In the genomic region with DNA sequence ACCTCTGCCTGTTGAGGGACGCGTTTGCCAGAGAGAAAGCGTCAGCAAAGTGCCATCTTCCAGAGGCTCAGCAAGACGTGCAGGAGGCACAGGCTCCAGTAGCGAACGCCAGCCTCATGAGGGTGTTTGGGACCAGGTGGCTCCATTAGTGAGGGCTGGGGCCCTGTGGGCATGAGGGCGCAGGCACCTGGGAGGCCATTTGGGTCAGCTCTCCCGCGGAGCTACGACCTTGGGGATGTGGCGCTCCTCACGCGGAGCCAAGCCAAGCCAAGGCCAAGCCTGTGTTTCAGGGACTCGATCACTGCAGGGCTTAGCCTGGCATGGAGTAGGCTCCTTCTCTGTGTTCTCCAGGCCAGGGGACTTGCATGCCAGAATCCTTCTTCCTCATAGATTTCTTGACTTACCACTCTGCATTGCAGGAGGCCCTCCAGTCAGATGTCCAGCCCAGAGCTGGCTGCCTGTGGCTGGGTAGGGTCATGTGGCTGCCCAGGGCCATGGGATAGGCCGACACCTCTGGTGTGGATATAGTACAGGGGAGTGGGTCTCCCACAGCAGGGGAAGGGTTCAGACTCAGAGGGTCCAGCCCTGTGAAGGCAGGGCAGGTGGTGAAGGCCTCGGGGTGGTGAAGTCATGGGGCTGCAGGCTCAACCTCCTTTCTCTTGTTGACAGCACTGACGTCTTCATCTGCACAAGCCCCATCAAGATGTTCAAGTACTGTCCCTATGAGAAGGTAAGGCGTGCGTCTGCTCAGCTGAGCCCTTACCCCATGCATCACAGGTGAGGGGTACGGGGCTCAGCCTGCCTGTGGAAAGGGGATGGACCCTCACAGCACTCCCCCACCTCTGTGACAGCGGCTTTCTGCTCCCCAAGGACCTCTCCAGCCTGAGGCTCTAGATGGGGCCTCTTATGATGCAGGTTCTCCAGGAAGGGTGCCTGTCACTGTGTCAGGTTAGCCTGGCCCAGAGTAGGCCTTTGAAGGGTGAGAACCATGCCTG, we compare ENCODE assay signal across 20 cellular contexts. TPM values are rescaled to one million over a fixed set of nuclear protein-coding genes. Genes with fewer than 3 reads are reported as not detected.
DNase-seq lines count a peak whose midpoint lies in the region; ATAC-seq, FAIRE-seq and TF ChIP-seq lines count a peak whose summit lies in the region.
"Had no signal": no experiment of that assay in that cellular context is flagged by ENCODE, and none has a peak within 500 bp of the region (broad histone marks: within the 10 kb centered on the region; RNA-seq: fewer than 3 reads in every experiment).

No MANE protein-coding gene starts in this region.

- no peaks in the 10 kb centered on the region for H3K4me1 Mint-ChIP-seq in stimulated activated naive CD8-positive, alpha-beta T cell treated with anti-CD3 and anti-CD28 coated beads, Interleukin-15, amount 100 ng/mL, for 72 hours

- H3K9me3 Mint-ChIP-seq in stimulated activated naive CD8-positive, alpha-beta T cell treated with anti-CD3 and anti-CD28 coated beads, Interleukin-15, amount 100 ng/mL, for 72 hours, result no peaks in the 10 kb centered on the region
- H3K9me3 Mint-ChIP-seq: CD4-positive, alpha-beta T cell had no signal

- DNase-seq in H7 (peak; percentile 32), K562 (ENCODE audit: extremely low read depth in 1 of 4, low spot score in 3 of 4) (no peak), lower lobe of right lung (peak; percentile 28), small intestine (no peak), NOMO-1 treated with DMSO at 0.1 percent for 48 hours (lab: John Stamatoyannopoulos, UW; ENCODE audit: unreplicated experiment) (no peak), NOMO-1 treated with dmso at 0.1 percent for 144 hours (lab: John Stamatoyannopoulos, UW; ENCODE audit: unreplicated experiment) (no peak)
- no peak for DNase-seq in stimulated activated naive CD8-positive, alpha-beta T cell treated with anti-CD3 and anti-CD28 coated beads, Interleukin-15, amount 100 ng/mL, for 72 hours
- DNase-seq: BE2C, EL, HCEC 1CT, KG1, NCI-H1436, NCI-H2029 treated with DMSO at 0.1 percent for 48 hours, NCI-H2227 treated with DMSO at 0.1 percent for 48 hours, NCI-H524, SHP77, SK-N-SH had no signal

- TF ChIP-seq RAD21 in K562 (CRISPR knock-in tag; conservative IDR thresholded peaks at IDR 0.05 in 1 of 2, IDR thresholded peaks at IDR 0.05 in 1 of 2), result no peak

- no peaks in the 10 kb centered on the region for H3K9me1 ChIP-seq in K562 (ENCODE audit: control insufficient read depth, insufficient read depth, low read length)

- H4K20me1 ChIP-seq in K562 (replicated peaks; ENCODE audit: control insufficient read depth, insufficient read depth, low read length), result no peaks in the 10 kb centered on the region

- no peak for TF ChIP-seq CTCF in K562 (IDR thresholded peaks at IDR 0.05 in 2 of 3, conservative IDR thresholded peaks at IDR 0.05 in 1 of 3; ENCODE audit: insufficient read depth in 2 of 3, low read depth in 1 of 3, low read length in 3 of 3)
- TF ChIP-seq CTCF in lower lobe of right lung (IDR thresholded peaks at IDR 0.05), result no peak

- in situ Hi-C loops in K562 (cut with MboI), result no loop called here

- H3K4me3 ChIP-seq in H7 (ENCODE audit: insufficient read depth, low read depth, low read length) (no peak overlapping the region), K562 (no peak overlapping the region), lower lobe of right lung (no peak overlapping the region), small intestine (ENCODE audit: low read depth in 1 of 2, low read length in 2 of 2) (no peak overlapping the region)

- CTCF ChIA-PET in K562 (lab: Yijun Ruan, JAX; ENCODE audit: low intra/inter-chr PET ratio), result no interaction called here

- H3K9ac ChIP-seq in K562 (ENCODE audit: insufficient read depth in 1 of 2, low read depth in 2 of 2, low read length in 2 of 2), result peak overlapping the region in 1 of 2 experiments; percentile 17; a peak in 1 of 4 replicates
- H3K9ac ChIP-seq: SK-N-SH had no signal

- no peak overlapping the region for H2AFZ ChIP-seq in K562 (ENCODE audit: low read depth, low read length)

- H3K9me3 ChIP-seq in K562 (replicated peaks; ENCODE audit: control insufficient read depth, insufficient read depth, low read depth, low read length) (no peaks in the 10 kb centered on the region), lower lobe of right lung (no peaks in the 10 kb centered on the region), small intestine (ENCODE audit: control insufficient read depth, low read depth) (no peaks in the 10 kb centered on the region)
- H3K9me3 ChIP-seq: BE2C, SK-N-SH had no signal

- POLR2A ChIA-PET in K562 (lab: Yijun Ruan, JAX), result no interaction called here

- no peak overlapping the region for H3K4me3 Mint-ChIP-seq in stimulated activated naive CD8-positive, alpha-beta T cell treated with anti-CD3 and anti-CD28 coated beads, Interleukin-15, amount 100 ng/mL, for 72 hours
- H3K4me3 Mint-ChIP-seq: CD4-positive, alpha-beta T cell had no signal

- FAIRE-seq in K562 (lab: Jason Lieb, UNC) (no peak), small intestine (lab: Jason Lieb, UNC) (no peak)
- FAIRE-seq: RCC 7860 had no signal

- TF ChIP-seq EP300 in K562 (IDR thresholded peaks at IDR 0.05; ENCODE audit: low read length), result no peak

- H3K4me1 ChIP-seq in K562 (replicated peaks in 1 of 2; ENCODE audit: control insufficient read depth in 2 of 2, insufficient read depth in 2 of 2, low read length in 2 of 2), result no peaks in the 10 kb centered on the region; a peak in 1 of 5 replicates
- H3K4me1 ChIP-seq in lower lobe of right lung, result no peaks in the 10 kb centered on the region
- H3K4me1 ChIP-seq in small intestine (ENCODE audit: control insufficient read depth in 2 of 2, insufficient read depth in 1 of 2, low read depth in 1 of 2, low read length in 1 of 2), result no peaks in the 10 kb centered on the region
- H3K4me1 ChIP-seq: BE2C had no signal

- no peak overlapping the region for H3K4me2 ChIP-seq in K562 (ENCODE audit: insufficient read depth, low read length)
- H3K4me2 ChIP-seq: SK-N-SH had no signal

- 79% methylated on average over 15 of the region's 21 CpGs for WGBS in K562 (ENCODE audit: insufficient coverage, low coverage, missing lambda C conversion rate)
- WGBS in small intestine, 3 donors, result 89 to 95% (median 93%) methylated on average over 21 of the region's 21 CpGs

- H3K79me2 ChIP-seq in K562 (ENCODE audit: control insufficient read depth, insufficient read depth, low read length), result no peaks in the 10 kb centered on the region

- TF ChIP-seq POLR2A in K562 (conservative IDR thresholded peaks at IDR 0.05), result no peak

- H3K27ac ChIP-seq in K562 (ENCODE audit: extremely low read depth, low read depth, low read length) (no peak overlapping the region), lower lobe of right lung (no peak overlapping the region), small intestine (ENCODE audit: low read depth in 1 of 2, low read length in 1 of 2) (no peak overlapping the region)

- H3K36me3 ChIP-seq in H7 (replicated peaks; ENCODE audit: control insufficient read depth, insufficient read depth, low read length) (peaks cover 1% of the 10 kb centered on the region), K562 (ENCODE audit: control insufficient read depth, insufficient read depth, low read length) (0 out of 3 replicates have a peak, but pooled peaks cover 3% of the 10 kb centered on the region), lower lobe of right lung (no peaks in the 10 kb centered on the region), small intestine (ENCODE audit: control insufficient read depth in 2 of 2, insufficient read depth in 2 of 2, low read length in 2 of 2) (no peaks in the 10 kb centered on the region)
- H3K36me3 ChIP-seq: BE2C had no signal

- no TSS peak for BruUV-seq in K562 (replicated peaks; lab: Mats Ljungman, UMichigan)

- H3K27ac Mint-ChIP-seq in stimulated activated naive CD8-positive, alpha-beta T cell treated with anti-CD3 and anti-CD28 coated beads, Interleukin-15, amount 100 ng/mL, for 72 hours, result peak overlapping the region; percentile 57 to 60
- H3K27ac Mint-ChIP-seq: CD4-positive, alpha-beta T cell had no signal

- intact Hi-C loops in K562 (cut with micrococcal nuclease), result no loop called here
- intact Hi-C loops in lower lobe of right lung (cut with DNase I), result no loop called here

- H3K27me3 Mint-ChIP-seq in stimulated activated naive CD8-positive, alpha-beta T cell treated with anti-CD3 and anti-CD28 coated beads, Interleukin-15, amount 100 ng/mL, for 72 hours, result no peaks in the 10 kb centered on the region
- H3K27me3 Mint-ChIP-seq: CD4-positive, alpha-beta T cell had no signal

- no peaks in the 10 kb centered on the region for H3K27me3 ChIP-seq in H7 (ENCODE audit: control insufficient read depth, insufficient read depth, low read length)
- no peaks in the 10 kb centered on the region for H3K27me3 ChIP-seq in K562 (ENCODE audit: control insufficient read depth in 2 of 2, insufficient read depth in 2 of 2, low read length in 2 of 2)
- no peaks in the 10 kb centered on the region for H3K27me3 ChIP-seq in lower lobe of right lung (ENCODE audit: low read depth)
- no peaks in the 10 kb centered on the region for H3K27me3 ChIP-seq in small intestine (ENCODE audit: control insufficient read depth in 2 of 2, insufficient read depth in 2 of 2, low read length in 2 of 2)
- H3K27me3 ChIP-seq: BE2C had no signal

- ATAC-seq in K562, result no peak
- ATAC-seq in lower lobe of right lung, result peak; percentile 28 to 45
- no peak for ATAC-seq in stimulated activated naive CD8-positive, alpha-beta T cell treated with anti-CD3 and anti-CD28 coated beads, Interleukin-15, amount 100 ng/mL, for 72 hours
- ATAC-seq in GM18517 (IDR thresholded peaks at IDR 0.05; ENCODE audit: unreplicated experiment), result no peak

RNA-seq across cellular contexts. Expression of a gene that starts 19.6 kb away (rescaled TPM):
- 14.5 and 41.2 TPM in 2 replicates for total RNA-seq in H7 (2014; rRNA removed; shearing (Covaris generic))
- 1.2 and 7.6 TPM in 2 replicates for total RNA-seq in K562 (2011; cell fraction: chromatin; rRNA removed; ENCODE audit: low replicate concordance)
- total RNA-seq in K562 (2011; cell fraction: nucleolus; rRNA removed), result 10.3 and 10.8 TPM in 2 replicates
- 4.5 and 5.5 TPM in 2 replicates for total RNA-seq in K562 (2011; cell fraction: nucleoplasm; rRNA removed)
- total RNA-seq in K562 (2014; rRNA removed) (9.1 and 10.2 TPM in 2 replicates), K562 (2014; rRNA removed; fragmentation: Illumina TruSeq; extraction: Trizol) (1.5 and 1.8 TPM in 2 replicates), K562 (2015; rRNA removed; fragmentation: Illumina TruSeq; extraction: Trizol) (3.4 and 4.0 TPM in 2 replicates), K562 (2021) (8.8 and 10.1 TPM in 2 replicates), lower lobe of right lung (1.1 TPM)
- polyA plus RNA-seq in K562 (2011; rRNA removed) (4.9 and 9.1 TPM in 2 replicates), K562 (2014; fragmentation: Illumina TruSeq; extraction: Trizol) (2.5 and 4.1 TPM in 2 replicates), K562 (2014; fragmentation: Nextera tagmentation; extraction: Ambion mirVana) (under 1 TPM; 0.24 to 0.43 TPM), K562 (2014; rRNA removed) (8.2 and 9.6 TPM in 2 replicates), small intestine (1 to 10 TPM in 1 of 3 donors, under 1 TPM in 1, not detected in 1; 0.54 to 1.6 TPM)
- 10.1 and 17.9 TPM in 2 replicates for polyA plus RNA-seq in K562 (2011; cell fraction: cytosol; rRNA removed)
- polyA plus RNA-seq in K562 (2011; cell fraction: nucleus; rRNA removed), result 15.2 and 18.1 TPM in 2 replicates
- 4.6 and 20.2 TPM in 2 replicates for polyA plus RNA-seq in K562 (2012)
- 1.7 and 1.8 TPM in 2 replicates for polyA minus RNA-seq in K562 (2011; rRNA and poly(A)+ RNA removed)
- 3.1 and 5.4 TPM in 2 replicates for polyA minus RNA-seq in K562 (2011; cell fraction: cytosol; rRNA and poly(A)+ RNA removed)
- polyA minus RNA-seq in K562 (2011; cell fraction: nucleus; rRNA and poly(A)+ RNA removed), result 7.1 and 7.8 TPM in 2 replicates

RNA-seq across cellular contexts. Expression of a gene that starts 41.8 kb away (rescaled TPM):
- total RNA-seq in H7 (2014; rRNA removed; shearing (Covaris generic)), result 106 and 125 TPM in 2 replicates
- 119 and 128 TPM in 2 replicates for total RNA-seq in K562 (2011; cell fraction: chromatin; rRNA removed; ENCODE audit: low replicate concordance)
- total RNA-seq in K562 (2011; cell fraction: nucleolus; rRNA removed), result 60.9 and 62.9 TPM in 2 replicates
- total RNA-seq in K562 (2011; cell fraction: nucleoplasm; rRNA removed), result 64.4 and 74.3 TPM in 2 replicates
- total RNA-seq in K562 (2014; rRNA removed), result 92.4 and 95.2 TPM in 2 replicates
- total RNA-seq in K562 (2014; rRNA removed; fragmentation: Illumina TruSeq; extraction: Trizol), result 167 and 182 TPM in 2 replicates
- 154 and 161 TPM in 2 replicates for total RNA-seq in K562 (2015; rRNA removed; fragmentation: Illumina TruSeq; extraction: Trizol)
- total RNA-seq in K562 (2021), result 119 and 128 TPM in 2 replicates
- polyA plus RNA-seq in K562 (2011; rRNA removed), result 160 and 179 TPM in 2 replicates
- 93.6 and 114 TPM in 2 replicates for polyA plus RNA-seq in K562 (2011; cell fraction: cytosol; rRNA removed)
- 63.3 and 81.3 TPM in 2 replicates for polyA plus RNA-seq in K562 (2011; cell fraction: nucleus; rRNA removed)
- polyA plus RNA-seq in K562 (2012), result 103 and 124 TPM in 2 replicates
- polyA plus RNA-seq in K562 (2014; fragmentation: Illumina TruSeq; extraction: Trizol), result 162 and 170 TPM in 2 replicates
- polyA plus RNA-seq in K562 (2014; fragmentation: Nextera tagmentation; extraction: Ambion mirVana), result 100 to 1,000 TPM; 284 to 295 TPM
- polyA plus RNA-seq in K562 (2014; rRNA removed), result 118 and 126 TPM in 2 replicates
- 150 and 151 TPM in 2 replicates for polyA minus RNA-seq in K562 (2011; rRNA and poly(A)+ RNA removed)
- polyA minus RNA-seq in K562 (2011; cell fraction: cytosol; rRNA and poly(A)+ RNA removed), result 68.0 and 87.3 TPM in 2 replicates
- polyA minus RNA-seq in K562 (2011; cell fraction: nucleus; rRNA and poly(A)+ RNA removed), result 29.8 and 42.8 TPM in 2 replicates
- total RNA-seq in lower lobe of right lung, result 50.1 TPM
- 10 to 100 TPM; 42.9 to 58.9 (median 45.4) TPM for polyA plus RNA-seq in small intestine

Comparison
In these comparisons a context has a peak if more than half of its experiments do, and no peak if none do; other contexts are left out.
1. DNase-seq: peak in H7 (single experiment) and lower lobe of right lung (single experiment); none in K562 (0 of 4), stimulated activated naive CD8-positive, alpha-beta T cell treated with anti-CD3 and anti-CD28 coated beads, Interleukin-15, amount 100 ng/mL, for 72 hours (0 of 2), small intestine (single experiment), NOMO-1 treated with DMSO at 0.1 percent for 48 hours (single experiment) and NOMO-1 treated with dmso at 0.1 percent for 144 hours (single experiment).
2. ATAC-seq: peak in lower lobe of right lung (2 of 2); none in K562 (single experiment), stimulated activated naive CD8-positive, alpha-beta T cell treated with anti-CD3 and anti-CD28 coated beads, Interleukin-15, amount 100 ng/mL, for 72 hours (single experiment) and GM18517 (single experiment).